ENCODE assay signal across 26 cellular contexts in the genomic region with DNA sequence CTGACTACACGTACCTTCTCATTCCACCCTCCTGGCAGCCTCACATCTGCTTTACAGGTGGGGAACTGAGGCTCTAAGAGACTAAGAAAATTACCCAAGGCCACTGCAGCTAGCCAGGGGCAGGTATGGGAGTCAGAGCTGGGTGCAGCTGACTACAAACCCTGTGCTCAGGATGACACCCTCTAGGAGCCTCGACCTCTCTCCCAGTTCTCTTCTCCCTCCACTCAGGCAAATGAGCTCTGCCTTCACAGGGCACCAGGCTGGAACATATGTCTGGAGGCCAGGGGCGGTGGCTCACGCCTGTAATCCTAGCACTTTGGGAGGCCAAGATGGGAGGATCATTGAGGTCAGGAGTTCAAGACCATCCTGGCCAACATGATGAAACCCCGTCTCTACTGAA. TPM values are rescaled to one million over a fixed set of nuclear protein-coding genes. Genes with fewer than 3 reads are reported as not detected.
"Had no signal": no experiment of that assay in that cellular context is flagged by ENCODE, and none has a peak within 500 bp of the region (broad histone marks: within the 10 kb centered on the region; RNA-seq: fewer than 3 reads in every experiment).

No MANE protein-coding gene starts in this region.

- H3K36me3 ChIP-seq: ascending aorta, cardiac muscle cell, Peyer's patch had no signal

- H3K36me3 Mint-ChIP-seq: activated naive CD4-positive, alpha-beta T cell treated with anti-CD3 and anti-CD28 coated beads, Interleukin-2, amount 50 U/mL, for 24 hours; WTC11 had no signal

- ATAC-seq: activated CD8-positive, alpha-beta memory T cell treated with anti-CD3 and anti-CD28 coated beads, Interleukin-2, amount 10 ng/mL, durations not matched to agents 7 days and 5 days; body of pancreas; WTC11 had no signal

- H3K9me3 Mint-ChIP-seq: activated CD4-positive, alpha-beta T cell treated with anti-CD3 and anti-CD28 coated beads, Interleukin-2, amount 10 ng/mL, durations not matched to agents 24 days and 14 days; activated naive CD4-positive, alpha-beta T cell treated with anti-CD3 and anti-CD28 coated beads, Interleukin-2, amount 50 U/mL, for 24 hours; activated T-cell treated with anti-CD3 and anti-CD28 coated beads, Interleukin-2, amount 50 U/mL, for 24 hours; activated T-helper 1 cell treated with anti-CD3 and anti-CD28 coated beads, Interleukin-12 subunit alpha, Interleukin-12 subunit beta, Interleukin-2, Interleukin-4 antibody, amounts not matched to agents 30 ng/mL and 10 ng/mL and 1 ng/mL, durations not matched to agents 14 hours and 24 hours and 36 hours; T-helper 1 cell treated with Interleukin-12 subunit alpha and Interleukin-12 subunit beta and Interleukin-4 antibody, amounts not matched to agents 30 μg/mL and 1 μg/mL, for 36 hours; WTC11 had no signal

- H3K9me3 ChIP-seq: ascending aorta, body of pancreas, Peyer's patch had no signal

- H3K27ac Mint-ChIP-seq: activated CD4-positive, alpha-beta T cell treated with anti-CD3 and anti-CD28 coated beads, Interleukin-2, amount 10 ng/mL, durations not matched to agents 24 days and 14 days; activated CD8-positive, alpha-beta memory T cell treated with anti-CD3 and anti-CD28 coated beads, Interleukin-2, amount 10 ng/mL, durations not matched to agents 7 days and 5 days; activated T-cell treated with anti-CD3 and anti-CD28 coated beads, Interleukin-2, amount 50 U/mL, for 24 hours; activated T-helper 1 cell treated with anti-CD3 and anti-CD28 coated beads, Interleukin-12 subunit alpha, Interleukin-12 subunit beta, Interleukin-2, Interleukin-4 antibody, amounts not matched to agents 30 ng/mL and 10 ng/mL and 1 ng/mL, durations not matched to agents 14 hours and 24 hours and 36 hours; T-helper 1 cell treated with Interleukin-12 subunit alpha and Interleukin-12 subunit beta and Interleukin-4 antibody, amounts not matched to agents 30 μg/mL and 1 μg/mL, for 36 hours; WTC11 had no signal

- H3K27me3 ChIP-seq: ascending aorta, body of pancreas had no signal

- DNase-seq: activated CD4-positive, alpha-beta T cell treated with anti-CD3 and anti-CD28 coated beads, Interleukin-2, amount 10 ng/mL, durations not matched to agents 24 days and 14 days; activated CD4-positive, alpha-beta T cell treated with anti-CD3 and anti-CD28 coated beads, Interleukin-2, amount 50 U/mL, for 48 hours; activated CD4-positive, CD25-positive, alpha-beta regulatory T cell treated with anti-CD3 and anti-CD28 coated beads, Interleukin-2, amount 50 U/mL, for 72 hours; activated CD8-positive, alpha-beta memory T cell treated with anti-CD3 and anti-CD28 coated beads, Interleukin-2, amount 10 ng/mL, durations not matched to agents 7 days and 5 days; activated effector memory CD4-positive, alpha-beta T cell treated with Interleukin-2 at 50 U/mL for 16 hours; activated naive CD4-positive, alpha-beta T cell; activated T-cell treated with anti-CD3 and anti-CD28 coated beads, Interleukin-2, amount 50 U/mL, for 24 hours; body of pancreas; MM.1S; NCI-H1105; NCI-H1436; NCI-H1694 treated with DMSO at 0.1 percent for 48 hours; NCI-H2029 treated with DMSO at 0.1 percent for 48 hours; NCI-H345; NCI-H510A; NCI-H82; NK-92 treated with Interleukin-12 subunit alpha and Interleukin-12 subunit beta, amount 100 ng/mL, for 24 hours; SHP77 had no signal

- H3K4me3 Mint-ChIP-seq: activated CD4-positive, alpha-beta T cell treated with anti-CD3 and anti-CD28 coated beads, Interleukin-2, amount 10 ng/mL, durations not matched to agents 24 days and 14 days; activated CD8-positive, alpha-beta memory T cell treated with anti-CD3 and anti-CD28 coated beads, Interleukin-2, amount 10 ng/mL, durations not matched to agents 7 days and 5 days; activated naive CD4-positive, alpha-beta T cell treated with anti-CD3 and anti-CD28 coated beads, Interleukin-2, amount 50 U/mL, for 24 hours; activated T-cell treated with anti-CD3 and anti-CD28 coated beads, Interleukin-2, amount 50 U/mL, for 24 hours; activated T-helper 1 cell treated with anti-CD3 and anti-CD28 coated beads, Interleukin-12 subunit alpha, Interleukin-12 subunit beta, Interleukin-2, Interleukin-4 antibody, amounts not matched to agents 30 ng/mL and 10 ng/mL and 1 ng/mL, durations not matched to agents 14 hours and 24 hours and 36 hours; T-helper 1 cell treated with Interleukin-12 subunit alpha and Interleukin-12 subunit beta and Interleukin-4 antibody, amounts not matched to agents 30 μg/mL and 1 μg/mL, for 36 hours; WTC11 had no signal

- H3K27ac ChIP-seq: ascending aorta, body of pancreas, cardiac muscle cell, Peyer's patch had no signal

- H3K4me3 ChIP-seq: ascending aorta, body of pancreas, cardiac muscle cell, Peyer's patch had no signal

RNA-seq across cellular contexts. Expression of gene SYT12, which starts 4.0 kb away (rescaled TPM):
- total RNA-seq: activated CD4-positive, alpha-beta T cell treated with anti-CD3 and anti-CD28 coated beads, Interleukin-2, amount 10 ng/mL, durations not matched to agents 24 days and 14 days; activated CD8-positive, alpha-beta memory T cell treated with anti-CD3 and anti-CD28 coated beads, Interleukin-2, amount 10 ng/mL, durations not matched to agents 7 days and 5 days; activated T-helper 1 cell treated with anti-CD3 and anti-CD28 coated beads, Interleukin-12 subunit alpha, Interleukin-12 subunit beta, Interleukin-2, Interleukin-4 antibody, amounts not matched to agents 30 ng/mL and 10 ng/mL and 1 ng/mL, durations not matched to agents 14 hours and 24 hours and 36 hours; SK-MEL-5 had no signal
- polyA plus RNA-seq: cardiac muscle cell had no signal

RNA-seq across cellular contexts. Expression of gene RHOD, which starts 29.7 kb away (rescaled TPM):
- total RNA-seq: SK-MEL-5 had no signal

RNA-seq across cellular contexts. Expression of gene C11orf86, which starts 51.8 kb away (rescaled TPM):
- total RNA-seq: activated CD4-positive, alpha-beta T cell treated with anti-CD3 and anti-CD28 coated beads, Interleukin-2, amount 10 ng/mL, durations not matched to agents 24 days and 14 days; activated CD8-positive, alpha-beta memory T cell treated with anti-CD3 and anti-CD28 coated beads, Interleukin-2, amount 10 ng/mL, durations not matched to agents 7 days and 5 days; activated T-helper 1 cell treated with anti-CD3 and anti-CD28 coated beads, Interleukin-12 subunit alpha, Interleukin-12 subunit beta, Interleukin-2, Interleukin-4 antibody, amounts not matched to agents 30 ng/mL and 10 ng/mL and 1 ng/mL, durations not matched to agents 14 hours and 24 hours and 36 hours; ascending aorta; body of pancreas; cardiac muscle cell; SK-MEL-5 had no signal
- polyA plus RNA-seq: cardiac muscle cell had no signal
